ENCODE assay signal across 10 cellular contexts in genomic region chr6:75334266-75335040, GRCh38. TPM values are rescaled to one million over a fixed set of nuclear protein-coding genes. Genes with fewer than 3 reads are reported as not detected.
DNase-seq lines count a peak whose midpoint lies in the region; ATAC-seq, FAIRE-seq and TF ChIP-seq lines count a peak whose summit lies in the region.
"Had no signal": no experiment of that assay in that cellular context is flagged by ENCODE, and none has a peak within 500 bp of the region (broad histone marks: within the 10 kb centered on the region; RNA-seq: fewer than 3 reads in every experiment).

No MANE protein-coding gene starts in this region.

- in situ Hi-C loops in astrocyte of the cerebellum (cut with HindIII; ENCODE audit: low sequenced_read_pairs) = loop anchor here (5.0 kb wide), 1 partner anchor 92 kb away; the partner anchor contains the start of gene COX7A2

- TF ChIP-seq POLR2A in H54 (IDR thresholded peaks at IDR 0.05; ENCODE audit: low read depth, low read length) = no peak

- WGBS in right cardiac atrium = 37% methylated on average over 4 of the region's 4 CpGs

- H3K9me3 ChIP-seq in right cardiac atrium (ENCODE audit: control insufficient read depth, low read length) = no peaks in the 10 kb centered on the region

- DNase-seq in H54 (ENCODE audit: insufficient read length, low spot score) = no peak
- DNase-seq in astrocyte of the cerebellum (ENCODE audit: low read depth) = peak; percentile 75
- peak in 1 of 3 donors; percentile 42 for DNase-seq in right cardiac atrium
- DNase-seq in skeletal muscle cell (ENCODE audit: low read depth) = peak; percentile 88
- no peak for DNase-seq in inferior parietal cortex (ENCODE audit: extremely low spot score)
- DNase-seq in GM20000 (ENCODE audit: low spot score) = no peak
- DNase-seq: activated CD4-positive, alpha-beta T cell treated with anti-CD3 and anti-CD28 coated beads for 48 hours; NCI-H526 treated with DMSO at 0.1 percent for 48 hours had no signal

- peaks cover 5% of the 10 kb centered on the region for H3K4me1 ChIP-seq in right cardiac atrium (ENCODE audit: control insufficient read depth, insufficient read depth, low read length)

- intact Hi-C loops in right cardiac atrium (cut with DNase I) = no loop called here

- H3K4me3 ChIP-seq in astrocyte of the cerebellum (ENCODE audit: low read depth, low read length) (no peak overlapping the region), right cardiac atrium (ENCODE audit: low read length) (peak overlapping the region; percentile 22), skeletal muscle cell (ENCODE audit: low read depth, low read length) (no peak overlapping the region)

- ATAC-seq in right cardiac atrium = peak; percentile 92 to 93
- ATAC-seq in GM18868 (IDR thresholded peaks at IDR 0.05; ENCODE audit: unreplicated experiment) = no peak
- ATAC-seq in HG03108 (IDR thresholded peaks at IDR 0.05; ENCODE audit: unreplicated experiment) = no peak

- peak; percentile 89 for FAIRE-seq in H54 (lab: Jason Lieb, UNC)

- TF ChIP-seq CTCF in astrocyte of the cerebellum (IDR thresholded peaks at IDR 0.05; ENCODE audit: low read depth, low read length, missing control alignments) = no peak
- no peak for TF ChIP-seq CTCF in GM20000 (IDR thresholded peaks at IDR 0.05; ENCODE audit: extremely low read depth, missing control alignments)

- H3K27ac ChIP-seq in right cardiac atrium (ENCODE audit: low read length) = peak overlapping the region; percentile 63

- H3K27me3 ChIP-seq in right cardiac atrium (ENCODE audit: control insufficient read depth, insufficient read depth) = no peaks in the 10 kb centered on the region

RNA-seq across cellular contexts. Expression of gene TMEM30A, which starts 49.9 kb away (rescaled TPM):
- total RNA-seq in right cardiac atrium = 10 to 100 TPM; 58.6 to 70.7 (median 65.5) TPM
- polyA plus RNA-seq in right cardiac atrium = 34.6 TPM

Comparison
In these comparisons a context has a peak if more than half of its experiments do, and no peak if none do; other contexts are left out.
1. DNase-seq: peak in astrocyte of the cerebellum (single experiment) and skeletal muscle cell (single experiment); none in H54 (single experiment), inferior parietal cortex (single experiment) and GM20000 (single experiment).
2. ATAC-seq: peak in right cardiac atrium (2 of 2); none in GM18868 (single experiment) and HG03108 (single experiment).